In genomic region chr20:3932277-3933073, GRCh38 we compare ENCODE assay signal across 8 cellular contexts. TPM values are rescaled to one million over a fixed set of nuclear protein-coding genes. Genes with fewer than 3 reads are reported as not detected.
DNase-seq lines count a peak whose midpoint lies in the region; ATAC-seq and TF ChIP-seq lines count a peak whose summit lies in the region.

No MANE protein-coding gene starts in this region.

- peaks cover 5 to 79% (median 60%) of the 10 kb centered on the region in 9 donors for H3K4me1 ChIP-seq in heart right ventricle
- peaks cover 0 to 14% of the 10 kb centered on the region in 2 donors for H3K4me1 ChIP-seq in breast epithelium
- H3K4me1 ChIP-seq in aorta (ENCODE audit: control insufficient read depth in 1 of 2, insufficient read depth in 2 of 2, low read length in 2 of 2), result peaks cover 7 to 10% of the 10 kb centered on the region in 2 donors

- WGBS in heart right ventricle, 2 donors, result 37 to 47% methylated on average over 10 of the region's 10 CpGs
- 28 to 31% methylated on average over 10 of the region's 10 CpGs for WGBS in aorta, 2 donors

- H3K36me3 ChIP-seq in heart right ventricle (peaks cover 0 to 30% (median 0%) of the 10 kb centered on the region in 9 donors), breast epithelium (no peaks in the 10 kb centered on the region), aorta (ENCODE audit: control insufficient read depth in 1 of 2, insufficient read depth in 2 of 2, low read length in 1 of 2) (no peaks in the 10 kb centered on the region)

- intact Hi-C loops in heart right ventricle (cut with DNase I) (loop anchor here in 4 of 10 donors (1.0 to 5.0 kb wide), 2 partner anchors 40 to 43 kb away; partner anchors contain the start of gene PANK2 (in 1 of the 4)), cardiac septum (cut with DNase I) (loop anchor here (5.0 kb wide), 2 partner anchors 80 to 135 kb away; no protein-coding TSS in a partner anchor), breast epithelium (cut with DNase I; ENCODE audit: low total_unique reads) (loop anchor here (10.0 kb wide), 1 partner anchor 118 kb away; no protein-coding TSS in a partner anchor), aorta (cut with DNase I) (loop anchor here (5.0 to 10.0 kb wide), 4 partner anchors 80 to 155 kb away; partner anchors contain the start of gene RNF24 (in 1 of the 2))

- H3K4me3 ChIP-seq in heart right ventricle (peak overlapping the region in 9 of 10 donors; percentile 20 to 55 (median 44)), breast epithelium (peak overlapping the region; percentile 33 to 55 (median 45)), aorta (ENCODE audit: low read length in 2 of 2) (peak overlapping the region in 1 of 2 donors; percentile 36)

- H3K27me3 ChIP-seq in heart right ventricle, result no peaks in the 10 kb centered on the region
- H3K27me3 ChIP-seq in breast epithelium, result no peaks in the 10 kb centered on the region
- H3K27me3 ChIP-seq in aorta (ENCODE audit: control insufficient read depth in 1 of 2, insufficient read depth in 2 of 2, low read length in 1 of 2), result no peaks in the 10 kb centered on the region

- no peak for TF ChIP-seq POLR2A in breast epithelium (IDR thresholded peaks at IDR 0.05)

- H3K9me3 ChIP-seq in heart right ventricle (peaks cover 0 to under 1% (median 0%) of the 10 kb centered on the region in 11 donors), breast epithelium (no peaks in the 10 kb centered on the region), aorta (ENCODE audit: control insufficient read depth, low read length) (no peaks in the 10 kb centered on the region)

- DNase-seq in heart right ventricle (no peak), cardiac septum (ENCODE audit: low spot score) (no peak), breast epithelium (ENCODE audit: low spot score in 2 of 2) (no peak), midbrain (lab: John Stamatoyannopoulos, UW) (peak; percentile 9), aorta (no peak), NCI-H510A (lab: John Stamatoyannopoulos, UW) (no peak), NCI-H2107 treated with DMSO at 0.1 percent for 48 hours (lab: John Stamatoyannopoulos, UW; ENCODE audit: unreplicated experiment) (no peak), NCI-H1436 treated with DMSO at 0.1 percent for 48 hours (lab: John Stamatoyannopoulos, UW) (no peak)

- ATAC-seq in heart right ventricle (peak in 4 of 8 donors; percentile 22 to 45 (median 32)), aorta (ENCODE audit: low FRiP score) (no peak)

- TF ChIP-seq CTCF in heart right ventricle (IDR thresholded peaks at IDR 0.05), result no peak
- no peak for TF ChIP-seq CTCF in breast epithelium (IDR thresholded peaks at IDR 0.05)

- peak overlapping the region; percentile 13 to 82 (median 66) for H3K27ac ChIP-seq in heart right ventricle
- peak overlapping the region; percentile 36 to 75 for H3K27ac ChIP-seq in breast epithelium
- H3K27ac ChIP-seq in aorta (ENCODE audit: low read depth in 1 of 2, low read length in 2 of 2), result peak overlapping the region; percentile 64 to 76

RNA-seq across cellular contexts. Expression of gene PANK2, which starts 43.3 kb away (rescaled TPM):
- 10 to 100 TPM; 12.2 to 25.1 (median 17.2) TPM for total RNA-seq in heart right ventricle
- 10 to 100 TPM; 18.8 to 20.1 TPM for polyA plus RNA-seq in heart right ventricle
- total RNA-seq in cardiac septum, result 21.5 TPM
- total RNA-seq in breast epithelium, result 10 to 100 TPM; 38.2 to 40.1 (median 38.7) TPM
- 10 to 100 TPM; 45.7 to 53.2 TPM for total RNA-seq in aorta
- polyA plus RNA-seq in aorta, result 10 to 100 TPM; 21.4 to 45.3 TPM
